Comparison of ENCODE assay signal across 31 cellular contexts in genomic region chr12:127414186-127414585, GRCh38.
"Had no signal": no experiment of that assay in that cellular context is flagged by ENCODE, and none has a peak within 500 bp of the region (broad histone marks: within the 10 kb centered on the region; RNA-seq: fewer than 3 reads in every experiment).

No MANE protein-coding gene starts in this region.

- ATAC-seq: activated CD8-positive, alpha-beta T cell treated with anti-CD3 and anti-CD28 coated beads for 36 hours; activated naive CD8-positive, alpha-beta T cell treated with anti-CD3 and anti-CD28 coated beads, Interleukin-2, amount 50 U/mL, for 24 hours; activated T-cell treated with anti-CD3 and anti-CD28 coated beads, Interleukin-2, amount 50 U/mL, for 4 hours; activated T-cell treated with anti-CD3 and anti-CD28 coated beads, Interleukin-2, amount 50 U/mL, for 72 hours; activated T-helper 17 cell treated with anti-CD3 and anti-CD28 coated beads, Interleukin-2, amount 50 U/mL, for 72 hours had no signal

- H3K27me3 ChIP-seq: ascending aorta, cardiac muscle cell had no signal

- H3K4me1 ChIP-seq: ascending aorta had no signal

- H3K4me3 ChIP-seq: ascending aorta, cardiac muscle cell had no signal

- DNase-seq: activated B cell treated with CpG ODN at 0.5 μM for 24 hours; activated CD4-positive, alpha-beta memory T cell treated with anti-CD3 and anti-CD28 coated beads for 36 hours; activated CD4-positive, alpha-beta T cell treated with anti-CD3 and anti-CD28 coated beads for 4 hours; activated CD4-positive, alpha-beta T cell treated with anti-CD3 and anti-CD28 coated beads, Interleukin-2, amount 10 ng/mL, durations not matched to agents 24 days and 14 days; activated CD4-positive, alpha-beta T cell treated with anti-CD3 and anti-CD28 coated beads, Interleukin-2, amount 50 U/mL, for 1 hour; activated CD4-positive, alpha-beta T cell treated with anti-CD3 and anti-CD28 coated beads, Interleukin-2, amount 50 U/mL, for 4 hours; activated CD4-positive, CD25-positive, alpha-beta regulatory T cell treated with anti-CD3 and anti-CD28 coated beads, Interleukin-2, amount 50 U/mL, for 72 hours; activated CD8-positive, alpha-beta memory T cell treated with anti-CD3 and anti-CD28 coated beads, Interleukin-2, amount 50 U/mL, for 4 hours; activated CD8-positive, alpha-beta T cell treated with anti-CD3 and anti-CD28 coated beads for 36 hours; activated effector memory CD4-positive, alpha-beta T cell treated with anti-CD3 and anti-CD28 coated beads, Interleukin-2, amount 50 U/mL, for 16 hours; activated gamma-delta T cell treated with Interleukin-2 at 50 U/mL for 16 hours; activated naive CD4-positive, alpha-beta T cell; activated naive CD4-positive, alpha-beta T cell treated with anti-CD3 and anti-CD28 coated beads for 36 hours; activated naive CD4-positive, alpha-beta T cell treated with anti-CD3 and anti-CD28 coated beads, Interleukin-2, amount 50 U/mL, for 16 hours; activated naive CD8-positive, alpha-beta T cell treated with anti-CD3 and anti-CD28 coated beads, Interleukin-2, amount 10 ng/mL, durations not matched to agents 7 days and 5 days; activated naive CD8-positive, alpha-beta T cell treated with anti-CD3 and anti-CD28 coated beads, Interleukin-2, amount 50 U/mL, for 24 hours; activated T-cell treated with anti-CD3 and anti-CD28 coated beads for 4 hours; activated T-cell treated with anti-CD3 and anti-CD28 coated beads, Interleukin-2, amount 50 U/mL, for 1 hour; activated T-cell treated with anti-CD3 and anti-CD28 coated beads, Interleukin-2, amount 50 U/mL, for 4 hours; activated T-cell treated with anti-CD3 and anti-CD28 coated beads, Interleukin-2, amount 50 U/mL, for 72 hours; amygdala; anterior cingulate cortex; caudate nucleus; cerebellar nuclear complex; T-helper 1 cell; T-helper 2 cell; T-helper 9 cell had no signal

- H3K27ac ChIP-seq: ascending aorta, cardiac muscle cell, VCaP had no signal

- H3K9me3 ChIP-seq: ascending aorta had no signal

- H3K36me3 ChIP-seq: ascending aorta, cardiac muscle cell had no signal
